Comparison of ENCODE assay signal across 16 cellular contexts in genomic region chr7:108299251-108300014, GRCh38.
DNase-seq lines count a peak whose midpoint lies in the region; ATAC-seq and TF ChIP-seq lines count a peak whose summit lies in the region.
"Had no signal": no experiment of that assay in that cellular context is flagged by ENCODE, and none has a peak within 500 bp of the region (broad histone marks: within the 10 kb centered on the region; RNA-seq: fewer than 3 reads in every experiment).

No MANE protein-coding gene starts in this region.

- no peak overlapping the region for H3K4me3 Mint-ChIP-seq in MCF 10A (ENCODE audit: unreplicated experiment)
- H3K4me3 Mint-ChIP-seq: mesothelial cell of epicardium; T-helper 1 cell treated with Interleukin-12 subunit alpha and Interleukin-12 subunit beta and Interleukin-4 antibody, amounts not matched to agents 30 μg/mL and 1 μg/mL, for 36 hours had no signal

- H3K4me1 Mint-ChIP-seq in MCF 10A (ENCODE audit: insufficient read depth, unreplicated experiment) = peaks cover 9% of the 10 kb centered on the region

- POLR2A ChIA-PET in MCF 10A (lab: Yijun Ruan, JAX) = interaction anchor here (1.2 kb wide), 1 partner anchor 10 kb away, joined by 4 read pairs; no protein-coding TSS in a partner anchor

- intact Hi-C loops in MCF 10A (cut with micrococcal nuclease) = no loop called here
- intact Hi-C loops in breast epithelium (cut with DNase I; ENCODE audit: low total_unique reads) = no loop called here

- TF ChIP-seq CTCF in MCF 10A (IDR thresholded peaks at IDR 0.05; ENCODE audit: unreplicated experiment) (no peak), breast epithelium (IDR thresholded peaks at IDR 0.05) (no peak), foreskin keratinocyte (conservative IDR thresholded peaks at IDR 0.05) (no peak)

- H3K27me3 ChIP-seq in breast epithelium = no peaks in the 10 kb centered on the region
- no peaks in the 10 kb centered on the region for H3K27me3 ChIP-seq in SJSA1 (replicated peaks)
- no peaks in the 10 kb centered on the region for H3K27me3 ChIP-seq in foreskin keratinocyte
- H3K27me3 ChIP-seq: uterus had no signal

- H3K4me3 ChIP-seq in breast epithelium (no peak overlapping the region), SJSA1 (no peak overlapping the region)
- H3K4me3 ChIP-seq: uterus had no signal

- CTCF ChIA-PET in MCF 10A (lab: Yijun Ruan, JAX) = interaction anchor here (1.4 kb wide), 1 partner anchor 116 kb away, joined by 4 read pairs; no protein-coding TSS in a partner anchor

- no TSS peak for BruUV-seq in MCF 10A (replicated peaks; lab: Mats Ljungman, UMichigan)

- H3K9me3 ChIP-seq in breast epithelium = no peaks in the 10 kb centered on the region
- H3K9me3 ChIP-seq in SJSA1 (replicated peaks) = no peaks in the 10 kb centered on the region
- H3K9me3 ChIP-seq: uterus had no signal

- H3K36me3 Mint-ChIP-seq in MCF 10A (ENCODE audit: insufficient read depth, unreplicated experiment) = no peaks in the 10 kb centered on the region
- H3K36me3 Mint-ChIP-seq: mesothelial cell of epicardium had no signal

- H3K9me3 Mint-ChIP-seq in MCF 10A (ENCODE audit: unreplicated experiment) = no peaks in the 10 kb centered on the region
- H3K9me3 Mint-ChIP-seq: mesothelial cell of epicardium; T-helper 1 cell treated with Interleukin-12 subunit alpha and Interleukin-12 subunit beta and Interleukin-4 antibody, amounts not matched to agents 30 μg/mL and 1 μg/mL, for 36 hours had no signal

- no peak overlapping the region for H3K27ac ChIP-seq in breast epithelium
- peak overlapping the region; percentile 5; the same call in 1 of the 2 replicates for H3K27ac ChIP-seq in SJSA1
- H3K27ac ChIP-seq in foreskin keratinocyte = no peak overlapping the region
- H3K27ac ChIP-seq: uterus had no signal

- no peak for TF ChIP-seq POLR2A in breast epithelium (IDR thresholded peaks at IDR 0.05)

- ATAC-seq in foreskin keratinocyte (peak; percentile 66), GM19455 (IDR thresholded peaks at IDR 0.05; ENCODE audit: unreplicated experiment) (no peak), HG03159 (IDR thresholded peaks at IDR 0.05; ENCODE audit: unreplicated experiment) (no peak)
- ATAC-seq: esophagus mucosa had no signal

- H3K27ac Mint-ChIP-seq in MCF 10A (ENCODE audit: low read depth, unreplicated experiment) = peak overlapping the region; percentile 41
- H3K27ac Mint-ChIP-seq: mesothelial cell of epicardium; progenitor cell of endocrine pancreas; T-helper 1 cell treated with Interleukin-12 subunit alpha and Interleukin-12 subunit beta and Interleukin-4 antibody, amounts not matched to agents 30 μg/mL and 1 μg/mL, for 36 hours had no signal

- H3K36me3 ChIP-seq in breast epithelium (no peaks in the 10 kb centered on the region), SJSA1 (no peaks in the 10 kb centered on the region)
- H3K36me3 ChIP-seq: uterus had no signal

- no peaks in the 10 kb centered on the region for H3K27me3 Mint-ChIP-seq in MCF 10A (ENCODE audit: insufficient read depth, unreplicated experiment)
- H3K27me3 Mint-ChIP-seq: progenitor cell of endocrine pancreas had no signal

- no peaks in the 10 kb centered on the region for H3K4me1 ChIP-seq in breast epithelium
- H3K4me1 ChIP-seq in SJSA1 (replicated peaks) = peaks cover 31% of the 10 kb centered on the region
- no peaks in the 10 kb centered on the region for H3K4me1 ChIP-seq in foreskin keratinocyte
- H3K4me1 ChIP-seq: uterus had no signal

- DNase-seq in MCF 10A (ENCODE audit: unreplicated experiment) = no peak
- DNase-seq in breast epithelium (ENCODE audit: low spot score in 2 of 2) = no peak
- peak in 1 of 2 experiments; percentile 50 for DNase-seq in SJSA1 (ENCODE audit: low read depth in 1 of 2, low spot score in 2 of 2)
- peak in 1 of 2 donors; percentile 62 for DNase-seq in foreskin keratinocyte
- no peak for DNase-seq in hippocampal formation (lab: John Stamatoyannopoulos, UW)
- no peak for DNase-seq in NCI-H345 treated with DMSO at 0.1 percent for 48 hours (lab: John Stamatoyannopoulos, UW; ENCODE audit: unreplicated experiment)
- DNase-seq: central memory CD4-positive, alpha-beta T cell; DND-41; NCI-H187; uterus had no signal
